2 cellular contexts compared by ENCODE assay signal in the genomic region with DNA sequence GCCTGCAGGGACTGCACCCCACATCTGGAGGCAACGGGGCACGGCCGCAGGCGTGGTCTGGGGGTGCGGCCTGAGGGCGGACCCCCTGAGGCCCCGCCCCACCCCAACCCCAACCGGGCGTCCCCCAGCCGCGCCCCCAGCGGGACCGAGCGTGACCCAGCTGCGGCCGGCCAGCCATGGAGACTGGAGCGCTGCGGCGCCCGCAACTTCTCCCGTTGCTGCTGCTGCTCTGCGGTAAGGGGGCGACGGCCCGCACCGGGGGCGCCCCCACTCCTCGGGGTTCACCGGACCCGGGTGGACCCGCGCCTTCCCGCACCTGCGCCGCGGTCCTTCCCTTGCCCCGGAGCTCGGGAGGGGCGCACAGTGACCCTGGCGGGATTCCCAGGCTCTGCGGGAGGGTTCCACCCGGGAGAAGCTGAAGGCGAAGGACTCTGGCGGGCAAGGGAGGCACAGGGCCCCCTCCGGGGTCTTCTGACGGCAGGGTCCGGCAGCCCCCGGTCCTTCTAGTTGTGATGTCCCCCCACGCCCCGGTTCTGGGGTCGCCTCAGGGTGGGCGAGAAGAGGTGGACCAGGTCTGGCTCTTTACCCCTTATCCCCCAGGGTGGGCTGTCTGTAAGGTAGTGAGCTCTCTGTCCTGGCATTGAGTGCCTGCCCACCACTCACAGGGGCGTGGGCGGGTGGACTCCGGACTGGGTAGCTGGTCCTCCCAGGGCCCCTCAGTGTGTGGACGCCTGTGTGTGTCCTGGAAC.
TF ChIP-seq lines count a peak whose summit lies in the region.

A gene with protein sequence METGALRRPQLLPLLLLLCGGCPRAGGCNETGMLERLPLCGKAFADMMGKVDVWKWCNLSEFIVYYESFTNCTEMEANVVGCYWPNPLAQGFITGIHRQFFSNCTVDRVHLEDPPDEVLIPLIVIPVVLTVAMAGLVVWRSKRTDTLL (plus strand): TSS at position 139 of the 749 bp plus-strand sequence. CDS start 38 bp downstream, at position 177.

TF ChIP-seq in IMR-90, 13 proteins besides CTCF, POLR2A, EP300 and RAD21:
- TF ChIP-seq NFE2L2 (IDR thresholded peaks at IDR 0.05; ENCODE audit: low read depth, low read length) (no peak), BHLHE40 (IDR thresholded peaks at IDR 0.05; ENCODE audit: low read depth, low read length) (no peak), CEBPB (IDR thresholded peaks at IDR 0.05; ENCODE audit: low read depth, low read length) (no peak), MAFK (IDR thresholded peaks at IDR 0.05; ENCODE audit: low read depth, low read length) (no peak), MAZ (IDR thresholded peaks at IDR 0.05; ENCODE audit: borderline replicate concordance, low read depth, low read length) (no peak), MXI1 (IDR thresholded peaks at IDR 0.05; ENCODE audit: borderline replicate concordance, low read depth, low read length) (no peak), CHD1 (IDR thresholded peaks at IDR 0.05; ENCODE audit: low read depth, low read length) (no peak), RCOR1 (IDR thresholded peaks at IDR 0.05; ENCODE audit: insufficient replicate concordance, low read length) (no peak), FOS (IDR thresholded peaks at IDR 0.05; ENCODE audit: low read depth, low read length) (no peak), SMC3 (IDR thresholded peaks at IDR 0.05; ENCODE audit: low read depth, low read length) (no peak), RFX5 (IDR thresholded peaks at IDR 0.05; ENCODE audit: low read depth, low read length) (no peak)
- TF ChIP-seq, protein P1, sequence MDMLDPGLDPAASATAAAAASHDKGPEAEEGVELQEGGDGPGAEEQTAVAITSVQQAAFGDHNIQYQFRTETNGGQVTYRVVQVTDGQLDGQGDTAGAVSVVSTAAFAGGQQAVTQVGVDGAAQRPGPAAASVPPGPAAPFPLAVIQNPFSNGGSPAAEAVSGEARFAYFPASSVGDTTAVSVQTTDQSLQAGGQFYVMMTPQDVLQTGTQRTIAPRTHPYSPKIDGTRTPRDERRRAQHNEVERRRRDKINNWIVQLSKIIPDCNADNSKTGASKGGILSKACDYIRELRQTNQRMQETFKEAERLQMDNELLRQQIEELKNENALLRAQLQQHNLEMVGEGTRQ (IDR thresholded peaks at IDR 0.05; ENCODE audit: low read depth, low read length), result no peak
- TF ChIP-seq, protein P2, sequence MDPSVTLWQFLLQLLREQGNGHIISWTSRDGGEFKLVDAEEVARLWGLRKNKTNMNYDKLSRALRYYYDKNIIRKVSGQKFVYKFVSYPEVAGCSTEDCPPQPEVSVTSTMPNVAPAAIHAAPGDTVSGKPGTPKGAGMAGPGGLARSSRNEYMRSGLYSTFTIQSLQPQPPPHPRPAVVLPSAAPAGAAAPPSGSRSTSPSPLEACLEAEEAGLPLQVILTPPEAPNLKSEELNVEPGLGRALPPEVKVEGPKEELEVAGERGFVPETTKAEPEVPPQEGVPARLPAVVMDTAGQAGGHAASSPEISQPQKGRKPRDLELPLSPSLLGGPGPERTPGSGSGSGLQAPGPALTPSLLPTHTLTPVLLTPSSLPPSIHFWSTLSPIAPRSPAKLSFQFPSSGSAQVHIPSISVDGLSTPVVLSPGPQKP (IDR thresholded peaks at IDR 0.05; ENCODE audit: borderline replicate concordance, low read depth, low read length), result no peak

TF ChIP-seq in H1, 55 proteins besides CTCF, POLR2A, EP300 and RAD21:
- no peak for TF ChIP-seq EZH2 (IDR thresholded peaks at IDR 0.05; ENCODE audit: low read depth, low read length, severe bottlenecking)
- TF ChIP-seq KDM4A (IDR thresholded peaks at IDR 0.05; ENCODE audit: low read depth, low read length, severe bottlenecking), result peak; percentile 95
